11 cellular contexts compared by ENCODE assay signal in the genomic region with DNA sequence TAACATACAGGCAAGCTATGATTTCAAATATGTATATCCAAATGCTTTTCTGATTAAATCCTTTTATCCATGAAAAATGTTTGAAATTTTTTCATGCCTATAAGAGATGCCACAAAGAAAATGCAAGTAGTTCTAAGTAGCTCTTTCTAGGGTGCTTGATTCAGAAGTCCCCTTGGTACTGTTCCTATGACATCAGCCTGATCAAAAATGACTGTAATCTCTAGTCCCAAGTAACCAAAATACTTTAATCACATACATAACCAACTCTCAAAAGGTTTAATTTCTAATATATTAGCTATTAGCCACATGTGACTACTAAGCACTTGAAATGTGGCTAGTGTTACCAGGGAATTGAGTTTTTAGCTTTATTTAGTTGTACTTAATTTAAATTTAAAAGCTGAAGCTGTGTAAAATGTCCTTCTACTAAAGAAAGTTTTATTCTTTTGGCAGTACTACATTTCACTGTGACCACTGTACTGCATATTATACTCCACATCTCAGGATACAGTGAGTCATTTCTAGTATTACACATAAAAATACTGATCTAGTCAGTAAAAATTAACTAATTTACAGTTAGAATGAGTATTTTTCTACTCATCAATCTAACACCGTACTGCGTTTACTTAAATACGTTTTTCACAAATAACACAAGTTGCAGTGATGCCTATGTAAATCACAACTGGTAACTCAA.
DNase-seq lines count a peak whose midpoint lies in the region; ATAC-seq and TF ChIP-seq lines count a peak whose summit lies in the region.
"Had no signal": no experiment of that assay in that cellular context is flagged by ENCODE, and none has a peak within 500 bp of the region (broad histone marks: within the 10 kb centered on the region; RNA-seq: fewer than 3 reads in every experiment).

No MANE protein-coding gene starts in this region.

- no peak for TF ChIP-seq CTCF in GM20000 (IDR thresholded peaks at IDR 0.05; ENCODE audit: extremely low read depth, missing control alignments)
- no peak for TF ChIP-seq CTCF in choroid plexus epithelial cell (conservative IDR thresholded peaks at IDR 0.05; ENCODE audit: low read depth, low read length)

- no peak overlapping the region for H3K4me3 ChIP-seq in choroid plexus epithelial cell (ENCODE audit: low read depth, low read length)

- peak; percentile 36 for DNase-seq in ELR (ENCODE audit: low read depth)
- DNase-seq in GM20000 (ENCODE audit: low spot score), result peak; percentile 15
- DNase-seq in choroid plexus epithelial cell (ENCODE audit: low read depth), result peak; percentile 28
- DNase-seq in activated gamma-delta T cell treated with Interleukin-2 at 50 U/mL for 16 hours, result no peak
- DNase-seq in NCI-H1436 treated with DMSO at 0.1 percent for 48 hours (lab: John Stamatoyannopoulos, UW), result no peak
- no peak for DNase-seq in foreskin melanocyte
- DNase-seq: CD8-positive, alpha-beta T cell; foreskin keratinocyte; NCI-H146 had no signal

- ATAC-seq in HG03442 (IDR thresholded peaks at IDR 0.05; ENCODE audit: unreplicated experiment) (peak; percentile 41), GM21423 (IDR thresholded peaks at IDR 0.05; ENCODE audit: unreplicated experiment) (no peak)
- ATAC-seq: CD8-positive, alpha-beta T cell; foreskin keratinocyte had no signal

Comparison
In these comparisons a context has a peak if more than half of its experiments do, and no peak if none do; other contexts are left out.
1. DNase-seq: peak in ELR (single experiment), GM20000 (single experiment) and choroid plexus epithelial cell (single experiment); none in activated gamma-delta T cell treated with Interleukin-2 at 50 U/mL for 16 hours (single experiment), NCI-H1436 treated with DMSO at 0.1 percent for 48 hours (single experiment) and foreskin melanocyte (single experiment).